14 cellular contexts compared by ENCODE assay signal in genomic region chr9:77021289-77021927, GRCh38. TPM values are rescaled to one million over a fixed set of nuclear protein-coding genes. Genes with fewer than 3 reads are reported as not detected.
DNase-seq lines count a peak whose midpoint lies in the region; ATAC-seq, FAIRE-seq and TF ChIP-seq lines count a peak whose summit lies in the region.
"Had no signal": no experiment of that assay in that cellular context is flagged by ENCODE, and none has a peak within 500 bp of the region (broad histone marks: within the 10 kb centered on the region; RNA-seq: fewer than 3 reads in every experiment).

No MANE protein-coding gene starts in this region.

- no peaks in the 10 kb centered on the region for H3K36me3 ChIP-seq in vagina
- H3K36me3 ChIP-seq: sigmoid colon had no signal

- FAIRE-seq in A549 (lab: Jason Lieb, UNC) = no peak
- FAIRE-seq: keratinocyte had no signal

- H3K4me2 ChIP-seq in A549 = peak overlapping the region; percentile 76; the same call in 1 of the 3 replicates

- no peak for TF ChIP-seq RAD21 in A549 (conservative IDR thresholded peaks at IDR 0.05 in 1 of 2, IDR thresholded peaks at IDR 0.05 in 1 of 2)

- H3K9me3 ChIP-seq in A549 (no peaks in the 10 kb centered on the region), iPS-18c (ENCODE audit: control insufficient read depth, insufficient read depth, low read length) (peaks cover 5% of the 10 kb centered on the region), vagina (no peaks in the 10 kb centered on the region)
- no peaks in the 10 kb centered on the region for H3K9me3 ChIP-seq in CD4-positive, alpha-beta T cell (ENCODE audit: control insufficient read depth, low read length)
- H3K9me3 ChIP-seq: sigmoid colon had no signal

- WGBS in A549 (ENCODE audit: missing lambda C conversion rate) = 7% methylated on average over 24 of the region's 24 CpGs

- H3K4me1 Mint-ChIP-seq in CD4-positive, alpha-beta T cell (ENCODE audit: low read depth) = peaks cover 27% of the 10 kb centered on the region
- peaks cover 13% of the 10 kb centered on the region for H3K4me1 Mint-ChIP-seq in activated naive CD8-positive, alpha-beta T cell treated with anti-CD3 and anti-CD28 coated beads, Interleukin-2, amount 10 ng/mL, durations not matched to agents 7 days and 5 days

- intact Hi-C loops in CD4-positive, alpha-beta T cell (cut with DNase I, micrococcal nuclease) = no loop called here
- intact Hi-C loops in vagina (cut with DNase I) = no loop called here

- H3K27ac ChIP-seq in A549 (no peak overlapping the region), vagina (no peak overlapping the region)
- no peak overlapping the region for H3K27ac ChIP-seq in CD4-positive, alpha-beta T cell (ENCODE audit: low read depth, low read length)
- H3K27ac ChIP-seq: sigmoid colon had no signal

- H3K4me1 ChIP-seq in A549 (peaks cover 24% of the 10 kb centered on the region; the same call in 1 of the 3 replicates), vagina (peaks cover 30% of the 10 kb centered on the region)

- H3K9me3 Mint-ChIP-seq in CD4-positive, alpha-beta T cell = no peaks in the 10 kb centered on the region
- no peaks in the 10 kb centered on the region for H3K9me3 Mint-ChIP-seq in activated naive CD8-positive, alpha-beta T cell treated with anti-CD3 and anti-CD28 coated beads, Interleukin-2, amount 10 ng/mL, durations not matched to agents 7 days and 5 days

- CTCF ChIA-PET in A549 (lab: Yijun Ruan, JAX) = interaction anchor here (1.0 kb wide), 1 partner anchor 34 kb away, joined by 4 read pairs; no protein-coding TSS in a partner anchor
- CTCF ChIA-PET in CD4-positive, alpha-beta T cell (lab: Charles Lee) = no interaction called here

- TF ChIP-seq POLR2A in A549 (IDR thresholded peaks at IDR 0.05; ENCODE audit: low read length) (no peak), vagina (IDR thresholded peaks at IDR 0.05) (no peak)

- peak overlapping the region; percentile 45 for H3K4me3 Mint-ChIP-seq in CD4-positive, alpha-beta T cell
- peak overlapping the region; percentile 22 for H3K4me3 Mint-ChIP-seq in activated naive CD8-positive, alpha-beta T cell treated with anti-CD3 and anti-CD28 coated beads, Interleukin-2, amount 10 ng/mL, durations not matched to agents 7 days and 5 days

- H3K4me3 ChIP-seq in A549 (no peak overlapping the region), iPS-18c (ENCODE audit: insufficient read depth, low read depth, low read length) (peak overlapping the region; percentile 28; the same call in 1 of the 2 replicates), vagina (no peak overlapping the region)

- TF ChIP-seq EP300 in A549 (IDR thresholded peaks at IDR 0.05) = no peak

- H3K27ac Mint-ChIP-seq in CD4-positive, alpha-beta T cell = no peak overlapping the region
- H3K27ac Mint-ChIP-seq in activated naive CD8-positive, alpha-beta T cell treated with anti-CD3 and anti-CD28 coated beads, Interleukin-2, amount 10 ng/mL, durations not matched to agents 7 days and 5 days = peak overlapping the region; percentile 71

- no peak for TF ChIP-seq CTCF in A549 (IDR thresholded peaks at IDR 0.05)
- TF ChIP-seq CTCF in CD4-positive, alpha-beta T cell (IDR thresholded peaks at IDR 0.05) = no peak
- no peak for TF ChIP-seq CTCF in vagina (IDR thresholded peaks at IDR 0.05)

- no peaks in the 10 kb centered on the region for H3K36me3 Mint-ChIP-seq in CD4-positive, alpha-beta T cell (ENCODE audit: low read depth)
- peaks cover 6% of the 10 kb centered on the region for H3K36me3 Mint-ChIP-seq in activated naive CD8-positive, alpha-beta T cell treated with anti-CD3 and anti-CD28 coated beads, Interleukin-2, amount 10 ng/mL, durations not matched to agents 7 days and 5 days

- peaks cover 94% of the 10 kb centered on the region for H3K27me3 ChIP-seq in CD4-positive, alpha-beta T cell (ENCODE audit: control insufficient read depth, insufficient read depth, low read length)
- H3K27me3 ChIP-seq in vagina = peaks cover 37% of the 10 kb centered on the region

- POLR2A ChIA-PET in A549 (lab: Yijun Ruan, JAX) = no interaction called here
- POLR2A ChIA-PET in CD4-positive, alpha-beta T cell (lab: Charles Lee) = no interaction called here
- POLR2A ChIA-PET in activated naive CD8-positive, alpha-beta T cell treated with anti-CD3 and anti-CD28 coated beads, Interleukin-2, amount 10 ng/mL, durations not matched to agents 7 days and 5 days (lab: Charles Lee) = no interaction called here

- DNase-seq in A549 (ENCODE audit: low read depth in 1 of 2, low spot score in 1 of 2) (no peak), A172 (ENCODE audit: low spot score) (no peak), NCI-H1930 (lab: John Stamatoyannopoulos, UW) (no peak), vagina (ENCODE audit: extremely low spot score in 2 of 2) (no peak)
- DNase-seq in CD4-positive, alpha-beta T cell = no peak
- no peak for DNase-seq in activated naive CD8-positive, alpha-beta T cell treated with anti-CD3 and anti-CD28 coated beads, Interleukin-2, amount 10 ng/mL, durations not matched to agents 7 days and 5 days
- DNase-seq: cortex of kidney, NCI-H1105 treated with DMSO at 0.1 percent for 48 hours, sigmoid colon, SW 1271 had no signal

- ATAC-seq in A549 = no peak
- no peak for ATAC-seq in CD4-positive, alpha-beta T cell (ENCODE audit: poor library complexity)
- ATAC-seq in activated naive CD8-positive, alpha-beta T cell treated with anti-CD3 and anti-CD28 coated beads, Interleukin-2, amount 10 ng/mL, durations not matched to agents 7 days and 5 days (ENCODE audit: low read depth) = no peak

- peaks cover 89% of the 10 kb centered on the region for H3K27me3 Mint-ChIP-seq in CD4-positive, alpha-beta T cell
- H3K27me3 Mint-ChIP-seq in activated naive CD8-positive, alpha-beta T cell treated with anti-CD3 and anti-CD28 coated beads, Interleukin-2, amount 10 ng/mL, durations not matched to agents 7 days and 5 days = peaks cover 81% of the 10 kb centered on the region

TF ChIP-seq in A549, 52 proteins besides CTCF, POLR2A, EP300 and RAD21:
- TF ChIP-seq TFCP2L1 (CRISPR knock-in tag; IDR thresholded peaks at IDR 0.05) = no peak
- TF ChIP-seq RNF2 (IDR thresholded peaks at IDR 0.05; ENCODE audit: borderline replicate concordance, low read depth) = peak; percentile 100
- TF ChIP-seq, protein P1, sequence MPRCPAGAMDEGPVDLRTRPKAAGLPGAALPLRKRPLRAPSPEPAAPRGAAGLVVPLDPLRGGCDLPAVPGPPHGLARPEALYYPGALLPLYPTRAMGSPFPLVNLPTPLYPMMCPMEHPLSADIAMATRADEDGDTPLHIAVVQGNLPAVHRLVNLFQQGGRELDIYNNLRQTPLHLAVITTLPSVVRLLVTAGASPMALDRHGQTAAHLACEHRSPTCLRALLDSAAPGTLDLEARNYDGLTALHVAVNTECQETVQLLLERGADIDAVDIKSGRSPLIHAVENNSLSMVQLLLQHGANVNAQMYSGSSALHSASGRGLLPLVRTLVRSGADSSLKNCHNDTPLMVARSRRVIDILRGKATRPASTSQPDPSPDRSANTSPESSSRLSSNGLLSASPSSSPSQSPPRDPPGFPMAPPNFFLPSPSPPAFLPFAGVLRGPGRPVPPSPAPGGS (IDR thresholded peaks at IDR 0.05) = no peak
- TF ChIP-seq ZFP36 (IDR thresholded peaks at IDR 0.05; ENCODE audit: borderline replicate concordance, partially characterized antibody) = peak; percentile 82
- no peak for TF ChIP-seq FOXS1 (CRISPR knock-in tag; IDR thresholded peaks at IDR 0.05)
- no peak for TF ChIP-seq ESRRA (IDR thresholded peaks at IDR 0.05; ENCODE audit: borderline replicate concordance, low read length)
- TF ChIP-seq HOXB13 (CRISPR knock-in tag; IDR thresholded peaks at IDR 0.05; ENCODE audit: low read depth) = no peak
- no peak for TF ChIP-seq CEBPB (IDR thresholded peaks at IDR 0.05)
- no peak for TF ChIP-seq EHF (CRISPR knock-in tag; IDR thresholded peaks at IDR 0.05)
- no peak for TF ChIP-seq MYC (IDR thresholded peaks at IDR 0.05; ENCODE audit: borderline replicate concordance, low read length)
- no peak for TF ChIP-seq MAX (IDR thresholded peaks at IDR 0.05)
- TF ChIP-seq MAFK (IDR thresholded peaks at IDR 0.05; ENCODE audit: partially characterized antibody) = peak; percentile 19
- peak; percentile 93 for TF ChIP-seq CBX8 (IDR thresholded peaks at IDR 0.05)
- no peak for TF ChIP-seq HOXA7 (CRISPR knock-in tag; IDR thresholded peaks at IDR 0.05)

RNA-seq across cellular contexts. Expression of gene FOXB2, which starts 2.0 kb away (rescaled TPM):
- polyA plus RNA-seq in A549 (2011; rRNA removed) = not detected in 2 replicates
- polyA plus RNA-seq in A549 (2012; cell fraction: cytosol; rRNA removed) = not detected in 2 replicates
- polyA plus RNA-seq in A549 (2012; cell fraction: nucleus; rRNA removed) = not detected in 2 replicates
- polyA plus RNA-seq in A549 (2017; fragmentation: RNase III; extraction: RNeasy Plus Mini Kit Qiagen cat#74134 plus additional on column Dnase treatment) = not detected in 3 replicates
- polyA minus RNA-seq in A549 (2011; rRNA and poly(A)+ RNA removed) = not detected in 2 replicates
- total RNA-seq in CD4-positive, alpha-beta T cell = not detected
- not detected for total RNA-seq in activated naive CD8-positive, alpha-beta T cell treated with anti-CD3 and anti-CD28 coated beads, Interleukin-2, amount 10 ng/mL, durations not matched to agents 7 days and 5 days
- not detected in 2 replicates for total RNA-seq in A172 (2014; rRNA removed; shearing (Covaris generic))
- total RNA-seq in vagina = not detected
- total RNA-seq: activated CD8-positive, alpha-beta memory T cell treated with anti-CD3 and anti-CD28 coated beads for 36 hours; sigmoid colon; subcutaneous adipose tissue had no signal
- polyA plus RNA-seq: keratinocyte, sigmoid colon had no signal
